ENCODE assay signal across 16 cellular contexts in genomic region chr2:239165206-239165831, GRCh38.
A peak's percentile ranks its signal among the peaks of the same experiment; 100 is the strongest.
DNase-seq lines count a peak whose midpoint lies in the region; ATAC-seq and TF ChIP-seq lines count a peak whose summit lies in the region.
"Had no signal": no experiment of that assay in that cellular context is flagged by ENCODE, and none has a peak within 500 bp of the region (broad histone marks: within the 10 kb centered on the region; RNA-seq: fewer than 3 reads in every experiment).

No MANE protein-coding gene starts in this region.

- POLR2A ChIA-PET in activated naive CD8-positive, alpha-beta T cell treated with anti-CD3 and anti-CD28 coated beads, Interleukin-2, amount 10 ng/mL, durations not matched to agents 7 days and 5 days (lab: Charles Lee), result no interaction called here

- no peak for ATAC-seq in activated naive CD8-positive, alpha-beta T cell treated with anti-CD3 and anti-CD28 coated beads, Interleukin-2, amount 10 ng/mL, durations not matched to agents 7 days and 5 days (ENCODE audit: low read depth)
- no peak for ATAC-seq in activated naive CD8-positive, alpha-beta T cell treated with anti-CD3 and anti-CD28 coated beads, Interleukin-2, amount 50 U/mL, for 24 hours
- no peak for ATAC-seq in RWPE2 (ENCODE audit: low read depth)
- no peak for ATAC-seq in left lung
- no peak for ATAC-seq in HG02642 (IDR thresholded peaks at IDR 0.05; ENCODE audit: poor library complexity, unreplicated experiment)
- ATAC-seq: gastroesophageal sphincter, K562 had no signal

- TF ChIP-seq CTCF in RWPE2 (IDR thresholded peaks at IDR 0.05; ENCODE audit: poor library complexity, severe bottlenecking) (no peak), left lung (IDR thresholded peaks at IDR 0.05) (no peak)

- no peaks in the 10 kb centered on the region for H3K4me1 ChIP-seq in RWPE2 (ENCODE audit: insufficient read depth, poor library complexity, severe bottlenecking)
- H3K4me1 ChIP-seq in left lung, result peaks cover 0 to 9% of the 10 kb centered on the region in 2 donors
- peaks cover 23% of the 10 kb centered on the region for H3K4me1 ChIP-seq in stomach smooth muscle (ENCODE audit: control insufficient read depth, insufficient read depth, low read length)
- H3K4me1 ChIP-seq: gastroesophageal sphincter had no signal

- no peak overlapping the region for H3K4me3 ChIP-seq in RWPE2 (ENCODE audit: severe bottlenecking)
- H3K4me3 ChIP-seq in left lung, result no peak overlapping the region
- H3K4me3 ChIP-seq in stomach smooth muscle (ENCODE audit: low read length in 2 of 2), result no peak overlapping the region
- H3K4me3 ChIP-seq: adrenal gland, gastroesophageal sphincter, K562, ovary, stomach had no signal

- H3K9me3 Mint-ChIP-seq in activated naive CD8-positive, alpha-beta T cell treated with anti-CD3 and anti-CD28 coated beads, Interleukin-2, amount 10 ng/mL, durations not matched to agents 7 days and 5 days, result no peaks in the 10 kb centered on the region
- peaks cover 2% of the 10 kb centered on the region for H3K9me3 Mint-ChIP-seq in activated naive CD8-positive, alpha-beta T cell treated with anti-CD3 and anti-CD28 coated beads, Interleukin-2, amount 50 U/mL, for 24 hours
- H3K9me3 Mint-ChIP-seq: activated T-cell treated with anti-CD3 and anti-CD28 coated beads, Interleukin-2, amount 50 U/mL, for 4 hours had no signal

- no peak overlapping the region for H3K9ac ChIP-seq in stomach smooth muscle (ENCODE audit: low read length in 2 of 2)

- H3K4me1 Mint-ChIP-seq in activated naive CD8-positive, alpha-beta T cell treated with anti-CD3 and anti-CD28 coated beads, Interleukin-2, amount 10 ng/mL, durations not matched to agents 7 days and 5 days, result peaks cover 19% of the 10 kb centered on the region
- peaks cover 16% of the 10 kb centered on the region for H3K4me1 Mint-ChIP-seq in activated naive CD8-positive, alpha-beta T cell treated with anti-CD3 and anti-CD28 coated beads, Interleukin-2, amount 50 U/mL, for 24 hours

- no peak overlapping the region for H3K4me3 Mint-ChIP-seq in activated naive CD8-positive, alpha-beta T cell treated with anti-CD3 and anti-CD28 coated beads, Interleukin-2, amount 10 ng/mL, durations not matched to agents 7 days and 5 days
- H3K4me3 Mint-ChIP-seq in activated naive CD8-positive, alpha-beta T cell treated with anti-CD3 and anti-CD28 coated beads, Interleukin-2, amount 50 U/mL, for 24 hours, result no peak overlapping the region
- H3K4me3 Mint-ChIP-seq: activated T-cell treated with anti-CD3 and anti-CD28 coated beads, Interleukin-2, amount 50 U/mL, for 4 hours had no signal

- peak overlapping the region; percentile 79 for H3K27ac Mint-ChIP-seq in activated naive CD8-positive, alpha-beta T cell treated with anti-CD3 and anti-CD28 coated beads, Interleukin-2, amount 10 ng/mL, durations not matched to agents 7 days and 5 days
- no peak overlapping the region for H3K27ac Mint-ChIP-seq in activated naive CD8-positive, alpha-beta T cell treated with anti-CD3 and anti-CD28 coated beads, Interleukin-2, amount 50 U/mL, for 24 hours

- H3K9me3 ChIP-seq in RWPE2 (ENCODE audit: severe bottlenecking), result no peaks in the 10 kb centered on the region
- H3K9me3 ChIP-seq in left lung, result peaks cover 0 to under 1% of the 10 kb centered on the region in 2 donors
- H3K9me3 ChIP-seq in stomach smooth muscle (ENCODE audit: control insufficient read depth in 2 of 2, low read length in 2 of 2), result no peaks in the 10 kb centered on the region
- H3K9me3 ChIP-seq: adrenal gland, gastroesophageal sphincter, ovary, stomach had no signal

- intact Hi-C loops in left lung (cut with DNase I), result no loop called here

- H3K27me3 ChIP-seq in RWPE2 (ENCODE audit: insufficient read depth, poor library complexity, severe bottlenecking), result no peaks in the 10 kb centered on the region
- H3K27me3 ChIP-seq in left lung, result no peaks in the 10 kb centered on the region
- H3K27me3 ChIP-seq in stomach smooth muscle (ENCODE audit: control insufficient read depth in 1 of 2, insufficient read depth in 2 of 2, low read length in 2 of 2), result no peaks in the 10 kb centered on the region
- H3K27me3 ChIP-seq: adrenal gland, gastroesophageal sphincter, ovary, stomach had no signal

- peak; percentile 21 for DNase-seq in activated naive CD8-positive, alpha-beta T cell treated with anti-CD3 and anti-CD28 coated beads, Interleukin-2, amount 10 ng/mL, durations not matched to agents 7 days and 5 days
- DNase-seq in activated naive CD8-positive, alpha-beta T cell treated with anti-CD3 and anti-CD28 coated beads, Interleukin-2, amount 50 U/mL, for 24 hours, result no peak
- DNase-seq in RWPE2 (ENCODE audit: low spot score) (peak; percentile 38), left lung (peak; percentile 19 to 53), iPS-NIHi11 (ENCODE audit: low spot score) (no peak), NCI-H1417 treated with DMSO at 0.1 percent for 48 hours (lab: John Stamatoyannopoulos, UW) (no peak)
- DNase-seq: activated T-cell treated with anti-CD3 and anti-CD28 coated beads, Interleukin-2, amount 50 U/mL, for 4 hours; DMS 273 treated with DMSO at 0.1 percent for 48 hours; NCI-H1092; stomach had no signal

- H3K27ac ChIP-seq in RWPE2 (ENCODE audit: poor library complexity, severe bottlenecking) (no peak overlapping the region), left lung (peak overlapping the region in 1 of 2 donors; percentile 70), stomach smooth muscle (ENCODE audit: low read length) (peak overlapping the region; percentile 46)
- H3K27ac ChIP-seq: adrenal gland, gastroesophageal sphincter, ovary had no signal

- H3K27me3 Mint-ChIP-seq in activated naive CD8-positive, alpha-beta T cell treated with anti-CD3 and anti-CD28 coated beads, Interleukin-2, amount 10 ng/mL, durations not matched to agents 7 days and 5 days, result no peaks in the 10 kb centered on the region
- H3K27me3 Mint-ChIP-seq in activated naive CD8-positive, alpha-beta T cell treated with anti-CD3 and anti-CD28 coated beads, Interleukin-2, amount 50 U/mL, for 24 hours, result no peaks in the 10 kb centered on the region

- H3K36me3 Mint-ChIP-seq in activated naive CD8-positive, alpha-beta T cell treated with anti-CD3 and anti-CD28 coated beads, Interleukin-2, amount 10 ng/mL, durations not matched to agents 7 days and 5 days, result peaks cover 31% of the 10 kb centered on the region
- peaks cover 11% of the 10 kb centered on the region for H3K36me3 Mint-ChIP-seq in activated naive CD8-positive, alpha-beta T cell treated with anti-CD3 and anti-CD28 coated beads, Interleukin-2, amount 50 U/mL, for 24 hours (ENCODE audit: low read depth)

- H3K36me3 ChIP-seq in RWPE2 (ENCODE audit: low read depth) (no peaks in the 10 kb centered on the region), left lung (peaks cover 0 to 75% of the 10 kb centered on the region in 2 donors), stomach smooth muscle (ENCODE audit: control insufficient read depth in 2 of 2, insufficient read depth in 2 of 2, low read length in 2 of 2) (peaks cover 34 to 37% of the 10 kb centered on the region in 2 donors)
- H3K36me3 ChIP-seq: ovary had no signal

Comparison
In these comparisons a context has a peak if more than half of its experiments do, and no peak if none do; other contexts are left out.
1. DNase-seq: peak in activated naive CD8-positive, alpha-beta T cell treated with anti-CD3 and anti-CD28 coated beads, Interleukin-2, amount 10 ng/mL, durations not matched to agents 7 days and 5 days (single experiment), RWPE2 (single experiment) and left lung (2 of 2); none in activated naive CD8-positive, alpha-beta T cell treated with anti-CD3 and anti-CD28 coated beads, Interleukin-2, amount 50 U/mL, for 24 hours (single experiment), iPS-NIHi11 (single experiment) and NCI-H1417 treated with DMSO at 0.1 percent for 48 hours (single experiment).